In the genomic region with DNA sequence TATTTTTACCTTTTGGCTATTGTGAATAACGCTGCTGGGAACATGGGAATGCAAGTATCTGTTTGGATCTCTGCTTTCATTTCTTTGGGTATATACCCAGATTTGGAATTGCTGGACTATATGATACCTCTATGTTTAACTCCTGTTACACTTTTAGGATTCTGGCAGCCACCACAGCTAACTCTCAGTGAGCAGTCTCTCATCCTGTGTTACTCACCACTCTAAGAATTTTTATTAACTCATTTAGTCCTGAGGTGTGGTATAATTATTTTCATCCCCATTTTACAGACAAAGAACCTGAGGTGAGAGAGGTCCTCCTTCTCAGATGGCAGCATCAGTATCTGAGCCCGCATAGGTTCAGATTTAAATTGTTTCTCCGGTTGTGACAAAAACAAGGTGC, we compare ENCODE assay signal across 18 cellular contexts. TPM values are rescaled to one million over a fixed set of nuclear protein-coding genes. Genes with fewer than 3 reads are reported as not detected.
DNase-seq lines count a peak whose midpoint lies in the region; ATAC-seq, FAIRE-seq and TF ChIP-seq lines count a peak whose summit lies in the region.
"Had no signal": no experiment of that assay in that cellular context is flagged by ENCODE, and none has a peak within 500 bp of the region (broad histone marks: within the 10 kb centered on the region; RNA-seq: fewer than 3 reads in every experiment).

No MANE protein-coding gene starts in this region.

- H3K27ac ChIP-seq in substantia nigra (ENCODE audit: low read depth, low read length, poor library complexity, severe bottlenecking), result peak overlapping the region; percentile 69

- ATAC-seq in HG02610 (IDR thresholded peaks at IDR 0.05; ENCODE audit: unreplicated experiment), result no peak
- ATAC-seq: left lobe of liver had no signal

- in situ Hi-C loops in GM13976 (cut with MboI; ENCODE audit: low sequenced_read_pairs, unreplicated experiment), result no loop called here

- H3K36me3 ChIP-seq in bronchial epithelial cell (ENCODE audit: control insufficient read depth, insufficient read depth, low read length), result no peaks in the 10 kb centered on the region
- H3K36me3 ChIP-seq: cardiac muscle cell had no signal

- H3K4me3 ChIP-seq in bronchial epithelial cell (ENCODE audit: low read depth, low read length), result no peak overlapping the region
- H3K4me3 ChIP-seq: cardiac muscle cell had no signal

- FAIRE-seq in bronchial epithelial cell (lab: Jason Lieb, UNC), result no peak

- H3K27me3 ChIP-seq in bronchial epithelial cell (ENCODE audit: control insufficient read depth, insufficient read depth, low read length), result no peaks in the 10 kb centered on the region
- H3K27me3 ChIP-seq: cardiac muscle cell had no signal

- DNase-seq in HT1080 (ENCODE audit: low read depth), result peak; percentile 40
- DNase-seq in bronchial epithelial cell (ENCODE audit: low read depth), result peak; percentile 60
- peak; percentile 12 to 29 for DNase-seq in lung microvascular endothelial cell (ENCODE audit: low read depth in 2 of 2)
- DNase-seq in substantia nigra (lab: John Stamatoyannopoulos, UW), result no peak
- no peak for DNase-seq in GM13976 (ENCODE audit: low spot score)
- DNase-seq in activated CD4-positive, alpha-beta T cell treated with anti-CD3 and anti-CD28 coated beads, Interleukin-2, amount 50 U/mL, for 1 hour, result no peak
- DNase-seq in NCI-H1436 (lab: John Stamatoyannopoulos, UW), result no peak
- DNase-seq: activated CD4-positive, alpha-beta memory T cell treated with anti-CD3 and anti-CD28 coated beads for 36 hours; activated naive CD8-positive, alpha-beta T cell treated with anti-CD3 and anti-CD28 coated beads, Interleukin-2, amount 10 ng/mL, durations not matched to agents 7 days and 5 days; activated T-cell treated with anti-CD3 and anti-CD28 coated beads, Interleukin-2, amount 50 U/mL, for 48 hours; effector CD8-positive, alpha-beta T cell; NCI-H774; stimulated activated naive CD8-positive, alpha-beta T cell treated with anti-CD3 and anti-CD28 coated beads, Interleukin-15, Interleukin-2, amounts not matched to agents 100 U/mL and 50 U/mL, for 24 hours had no signal

- TF ChIP-seq CTCF in bronchial epithelial cell (IDR thresholded peaks at IDR 0.05; ENCODE audit: insufficient read depth, low read length, severe bottlenecking), result no peak
- no peak for TF ChIP-seq CTCF in GM13976 (IDR thresholded peaks at IDR 0.05; ENCODE audit: borderline replicate concordance, control extremely low read depth, extremely low read depth, insufficient read depth, missing control alignments)

RNA-seq across cellular contexts. Expression of gene SPATA12, which starts 1.1 kb away (rescaled TPM):
- total RNA-seq in HT1080 (2014; rRNA removed; shearing (Covaris generic)), result 0.80 and 1.6 TPM in 2 replicates
- polyA plus RNA-seq in HT1080 (2015; cell fraction: cytosol; rRNA removed), result 0.99 and 1.1 TPM in 2 replicates
- polyA plus RNA-seq in HT1080 (2015; cell fraction: nucleus; rRNA removed), result 0.82 and 1.1 TPM in 2 replicates
- under 0.01 TPM in 1 of 2 replicates, not detected in the other for total RNA-seq in bronchial epithelial cell
- 0.44 TPM in 1 of 2 replicates, not detected in the other for total RNA-seq in lung microvascular endothelial cell
- total RNA-seq: activated CD4-positive, alpha-beta memory T cell treated with anti-CD3 and anti-CD28 coated beads for 36 hours; activated naive CD8-positive, alpha-beta T cell treated with anti-CD3 and anti-CD28 coated beads, Interleukin-2, amount 10 ng/mL, durations not matched to agents 7 days and 5 days; cardiac muscle cell; fibroblast of villous mesenchyme; left lobe of liver; posterior vena cava had no signal
- polyA plus RNA-seq: cardiac muscle cell had no signal

Comparison
In these comparisons a context has a peak if more than half of its experiments do, and no peak if none do; other contexts are left out.
1. DNase-seq: peak in HT1080 (single experiment), bronchial epithelial cell (single experiment) and lung microvascular endothelial cell (2 of 2); none in substantia nigra (0 of 49), GM13976 (single experiment), activated CD4-positive, alpha-beta T cell treated with anti-CD3 and anti-CD28 coated beads, Interleukin-2, amount 50 U/mL, for 1 hour (single experiment) and NCI-H1436 (single experiment).